In genomic region chr12:72602616-72603015, GRCh38 we compare ENCODE assay signal across 20 cellular contexts.
A peak's percentile ranks its signal among the peaks of the same experiment; 100 is the strongest.
DNase-seq lines count a peak whose midpoint lies in the region; ATAC-seq, FAIRE-seq and TF ChIP-seq lines count a peak whose summit lies in the region.
"Had no signal": no experiment of that assay in that cellular context is flagged by ENCODE, and none has a peak within 500 bp of the region (broad histone marks: within the 10 kb centered on the region; RNA-seq: fewer than 3 reads in every experiment).

No MANE protein-coding gene starts in this region.

- no peak overlapping the region for H3K4me3 ChIP-seq in astrocyte of the spinal cord (ENCODE audit: low read depth, low read length)
- H3K4me3 ChIP-seq: BLaER1 treated with 17β-estradiol and CSF1 and Interleukin-3, amounts not matched to agents 10 nM and 100 nM; GM23248 had no signal

- no peak for TF ChIP-seq CTCF in astrocyte of the spinal cord (IDR thresholded peaks at IDR 0.05; ENCODE audit: low read depth, low read length)

- in situ Hi-C loops in astrocyte of the spinal cord (cut with HindIII; ENCODE audit: low sequenced_read_pairs) = no loop called here

- no peak for TF ChIP-seq POLR2A in GM12892 (IDR thresholded peaks at IDR 0.05; ENCODE audit: low read depth, low read length)

- DNase-seq in EH (ENCODE audit: low read depth) = peak; percentile 37
- DNase-seq in astrocyte of the spinal cord (ENCODE audit: low read depth, low spot score) = peak; percentile 14
- peak; percentile 46 for DNase-seq in fibroblast of peridontal ligament (ENCODE audit: extremely low read depth)
- DNase-seq in NCI-H1436 treated with DMSO at 0.1 percent for 48 hours (lab: John Stamatoyannopoulos, UW) = no peak
- DNase-seq in GM12892 (ENCODE audit: insufficient read length) = no peak
- DNase-seq: AML-193; BE2C; CD4-positive, alpha-beta T cell; CD8-positive, alpha-beta memory T cell; DMS53; DMS79 treated with DMSO at 0.1 percent for 48 hours; GM23248; H7; HCEC 1CT had no signal

- no peak for FAIRE-seq in GM12892 (lab: Jason Lieb, UNC)
- FAIRE-seq: D721Med, G401.6, GM19239, H1 had no signal

- ATAC-seq in HG03354 (IDR thresholded peaks at IDR 0.05; ENCODE audit: poor library complexity, severe bottlenecking, unreplicated experiment) = no peak

Comparison
In these comparisons a context has a peak if more than half of its experiments do, and no peak if none do; other contexts are left out.
1. DNase-seq: peak in EH (single experiment), astrocyte of the spinal cord (single experiment) and fibroblast of peridontal ligament (single experiment); none in NCI-H1436 treated with DMSO at 0.1 percent for 48 hours (single experiment) and GM12892 (single experiment).